Comparison of ENCODE assay signal across 1 cellular context in genomic region chr3:156099984-156100383, GRCh38. TPM values are rescaled to one million over a fixed set of nuclear protein-coding genes. Genes with fewer than 3 reads are reported as not detected.
"Had no signal": no experiment of that assay in that cellular context is flagged by ENCODE, and none has a peak within 500 bp of the region (broad histone marks: within the 10 kb centered on the region; RNA-seq: fewer than 3 reads in every experiment).

No MANE protein-coding gene starts in this region.

RNA-seq across cellular contexts. Expression of gene KCNAB1, which starts 20.4 kb away (rescaled TPM):
- total RNA-seq: NCI-H460 had no signal
